ENCODE assay signal across 13 cellular contexts in the genomic region with DNA sequence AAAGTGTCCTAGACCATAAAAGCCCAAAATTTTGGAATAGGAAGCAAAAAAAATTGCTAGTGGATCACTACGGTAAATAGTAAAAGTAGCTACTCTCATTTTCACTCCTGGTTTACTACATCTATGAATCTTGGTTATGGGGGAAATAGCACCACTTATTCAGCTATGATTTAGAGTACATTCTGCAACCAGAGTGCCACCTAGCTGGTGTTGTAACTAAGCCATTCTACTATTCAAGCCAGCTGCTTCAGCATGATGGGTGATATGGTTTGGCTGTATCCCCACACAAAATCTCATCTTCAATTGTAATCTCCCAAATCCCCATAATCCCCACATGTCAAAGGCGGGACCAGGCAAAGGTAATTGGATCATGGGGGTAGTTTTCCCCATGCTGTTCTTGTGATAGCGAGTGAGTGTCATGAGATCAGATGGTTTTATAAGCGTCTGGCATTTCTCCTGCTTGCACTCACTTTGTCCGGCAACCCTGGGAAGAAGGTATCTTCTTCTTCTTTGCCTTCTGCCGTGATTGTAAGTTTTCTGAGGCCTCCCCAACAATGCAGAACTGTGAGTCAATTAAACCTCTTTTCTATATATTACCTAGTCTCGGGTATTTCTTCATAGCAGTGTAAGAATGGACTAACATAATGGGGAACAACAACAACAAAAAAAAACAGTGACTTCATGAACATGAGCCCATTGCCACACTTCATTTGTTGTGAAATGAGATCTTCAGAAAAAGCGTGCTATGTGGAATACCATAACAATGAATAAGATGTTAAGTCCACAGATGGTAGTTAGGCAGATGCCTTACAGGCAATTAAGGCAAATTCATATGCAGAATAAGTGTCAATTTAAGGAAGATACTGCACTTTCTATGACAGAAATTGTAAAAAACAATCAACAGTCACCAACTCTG.
A peak's percentile ranks its signal among the peaks of the same experiment; 100 is the strongest.
DNase-seq lines count a peak whose midpoint lies in the region; ATAC-seq, FAIRE-seq and TF ChIP-seq lines count a peak whose summit lies in the region.
"Had no signal": no experiment of that assay in that cellular context is flagged by ENCODE, and none has a peak within 500 bp of the region (broad histone marks: within the 10 kb centered on the region; RNA-seq: fewer than 3 reads in every experiment).

No MANE protein-coding gene starts in this region.

- no peak overlapping the region for H3K4me3 ChIP-seq in epithelial cell of esophagus (ENCODE audit: low read length)
- H3K4me3 ChIP-seq: left ventricle myocardium inferior had no signal

- peak; percentile 6 for TF ChIP-seq CTCF in epithelial cell of esophagus (IDR thresholded peaks at IDR 0.05; ENCODE audit: insufficient read depth, low read depth, low read length, missing control alignments)

- ATAC-seq in HG03196 (IDR thresholded peaks at IDR 0.05; ENCODE audit: unreplicated experiment), result no peak
- ATAC-seq: foreskin keratinocyte had no signal

- no peak for FAIRE-seq in GM19239 (lab: Jason Lieb, UNC)

- DNase-seq in A172 (ENCODE audit: low spot score) (peak; percentile 13), GDM1 (lab: John Stamatoyannopoulos, UW) (peak; percentile 0), NCI-H82 (lab: John Stamatoyannopoulos, UW) (peak; percentile 97), epithelial cell of esophagus (ENCODE audit: low read depth) (peak; percentile 67), GM19239 (ENCODE audit: insufficient read length, low spot score) (no peak), medulla oblongata (ENCODE audit: extremely low spot score) (no peak)
- no peak for DNase-seq in stimulated activated CD4-positive, alpha-beta T cell treated with anti-CD3 and anti-CD28 coated beads, Interleukin-15, amount 100 ng/mL, for 24 hours
- DNase-seq: activated B cell treated with CpG ODN at 0.5 μM for 24 hours; left ventricle myocardium inferior; NCI-H2081; stimulated activated CD4-positive, alpha-beta T cell treated with anti-CD3 and anti-CD28 coated beads, Interleukin-12 subunit alpha, Interleukin-12 subunit beta, amount 100 ng/mL, for 4 hours had no signal

Comparison
In these comparisons a context has a peak if more than half of its experiments do, and no peak if none do; other contexts are left out.
1. DNase-seq: peak in A172 (single experiment), GDM1 (single experiment), NCI-H82 (single experiment) and epithelial cell of esophagus (single experiment); none in GM19239 (single experiment), medulla oblongata (single experiment) and stimulated activated CD4-positive, alpha-beta T cell treated with anti-CD3 and anti-CD28 coated beads, Interleukin-15, amount 100 ng/mL, for 24 hours (single experiment).